In the genomic region with DNA sequence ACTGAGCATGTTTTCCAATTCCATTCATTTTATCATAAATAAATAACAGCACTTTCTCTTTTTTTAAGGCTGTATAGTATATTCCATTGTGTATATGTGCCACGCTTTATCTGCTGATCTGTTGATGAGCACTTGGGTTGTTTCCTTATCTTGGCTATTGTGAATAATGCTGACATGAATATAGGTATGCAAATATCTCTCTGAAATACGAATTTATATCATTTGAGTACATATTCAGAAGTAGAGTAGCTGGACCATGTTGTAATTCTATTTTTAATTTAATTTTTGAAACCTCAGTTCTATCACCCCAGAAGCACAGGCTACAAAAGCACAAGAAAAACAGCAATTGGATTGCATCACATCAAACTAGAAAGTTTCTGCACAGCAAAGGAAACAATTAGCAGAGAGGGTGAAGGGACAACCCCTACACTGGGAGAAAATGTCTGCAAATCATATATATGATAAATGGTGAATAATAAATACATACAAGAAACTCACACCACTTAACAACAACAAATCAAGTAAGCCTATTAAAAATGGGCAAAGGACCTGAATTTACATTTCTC, we compare ENCODE assay signal across 1 cellular context.
A peak's percentile ranks its signal among the peaks of the same experiment; 100 is the strongest.
TF ChIP-seq lines count a peak whose summit lies in the region.

No MANE protein-coding gene starts in this region.

TF ChIP-seq in HepG2, 621 proteins besides CTCF, POLR2A, EP300 and RAD21:
- TF ChIP-seq, protein P1, sequence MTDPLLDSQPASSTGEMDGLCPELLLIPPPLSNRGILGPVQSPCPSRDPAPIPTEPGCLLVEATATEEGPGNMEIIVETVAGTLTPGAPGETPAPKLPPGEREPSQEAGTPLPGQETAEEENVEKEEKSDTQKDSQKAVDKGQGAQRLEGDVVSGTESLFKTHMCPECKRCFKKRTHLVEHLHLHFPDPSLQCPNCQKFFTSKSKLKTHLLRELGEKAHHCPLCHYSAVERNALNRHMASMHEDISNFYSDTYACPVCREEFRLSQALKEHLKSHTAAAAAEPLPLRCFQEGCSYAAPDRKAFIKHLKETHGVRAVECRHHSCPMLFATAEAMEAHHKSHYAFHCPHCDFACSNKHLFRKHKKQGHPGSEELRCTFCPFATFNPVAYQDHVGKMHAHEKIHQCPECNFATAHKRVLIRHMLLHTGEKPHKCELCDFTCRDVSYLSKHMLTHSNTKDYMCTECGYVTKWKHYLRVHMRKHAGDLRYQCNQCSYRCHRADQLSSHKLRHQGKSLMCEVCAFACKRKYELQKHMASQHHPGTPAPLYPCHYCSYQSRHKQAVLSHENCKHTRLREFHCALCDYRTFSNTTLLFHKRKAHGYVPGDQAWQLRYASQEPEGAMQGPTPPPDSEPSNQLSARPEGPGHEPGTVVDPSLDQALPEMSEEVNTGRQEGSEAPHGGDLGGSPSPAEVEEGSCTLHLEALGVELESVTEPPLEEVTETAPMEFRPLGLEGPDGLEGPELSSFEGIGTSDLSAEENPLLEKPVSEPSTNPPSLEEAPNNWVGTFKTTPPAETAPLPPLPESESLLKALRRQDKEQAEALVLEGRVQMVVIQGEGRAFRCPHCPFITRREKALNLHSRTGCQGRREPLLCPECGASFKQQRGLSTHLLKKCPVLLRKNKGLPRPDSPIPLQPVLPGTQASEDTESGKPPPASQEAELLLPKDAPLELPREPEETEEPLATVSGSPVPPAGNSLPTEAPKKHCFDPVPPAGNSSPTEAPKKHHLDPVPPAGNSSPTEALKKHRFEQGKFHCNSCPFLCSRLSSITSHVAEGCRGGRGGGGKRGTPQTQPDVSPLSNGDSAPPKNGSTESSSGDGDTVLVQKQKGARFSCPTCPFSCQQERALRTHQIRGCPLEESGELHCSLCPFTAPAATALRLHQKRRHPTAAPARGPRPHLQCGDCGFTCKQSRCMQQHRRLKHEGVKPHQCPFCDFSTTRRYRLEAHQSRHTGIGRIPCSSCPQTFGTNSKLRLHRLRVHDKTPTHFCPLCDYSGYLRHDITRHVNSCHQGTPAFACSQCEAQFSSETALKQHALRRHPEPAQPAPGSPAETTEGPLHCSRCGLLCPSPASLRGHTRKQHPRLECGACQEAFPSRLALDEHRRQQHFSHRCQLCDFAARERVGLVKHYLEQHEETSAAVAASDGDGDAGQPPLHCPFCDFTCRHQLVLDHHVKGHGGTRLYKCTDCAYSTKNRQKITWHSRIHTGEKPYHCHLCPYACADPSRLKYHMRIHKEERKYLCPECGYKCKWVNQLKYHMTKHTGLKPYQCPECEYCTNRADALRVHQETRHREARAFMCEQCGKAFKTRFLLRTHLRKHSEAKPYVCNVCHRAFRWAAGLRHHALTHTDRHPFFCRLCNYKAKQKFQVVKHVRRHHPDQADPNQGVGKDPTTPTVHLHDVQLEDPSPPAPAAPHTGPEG (CRISPR knock-in tag; IDR thresholded peaks at IDR 0.05), result no peak
- TF ChIP-seq, protein P2, sequence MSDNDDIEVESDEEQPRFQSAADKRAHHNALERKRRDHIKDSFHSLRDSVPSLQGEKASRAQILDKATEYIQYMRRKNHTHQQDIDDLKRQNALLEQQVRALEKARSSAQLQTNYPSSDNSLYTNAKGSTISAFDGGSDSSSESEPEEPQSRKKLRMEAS (IDR thresholded peaks at IDR 0.05), result no peak
- 0 out of 2 replicates have a peak, but pooled peaks have one; percentile 18 for TF ChIP-seq CEBPB (IDR thresholded peaks at IDR 0.05; ENCODE audit: borderline replicate concordance, low read depth, low read length)
